Comparison of ENCODE assay signal across 8 cellular contexts in the genomic region with DNA sequence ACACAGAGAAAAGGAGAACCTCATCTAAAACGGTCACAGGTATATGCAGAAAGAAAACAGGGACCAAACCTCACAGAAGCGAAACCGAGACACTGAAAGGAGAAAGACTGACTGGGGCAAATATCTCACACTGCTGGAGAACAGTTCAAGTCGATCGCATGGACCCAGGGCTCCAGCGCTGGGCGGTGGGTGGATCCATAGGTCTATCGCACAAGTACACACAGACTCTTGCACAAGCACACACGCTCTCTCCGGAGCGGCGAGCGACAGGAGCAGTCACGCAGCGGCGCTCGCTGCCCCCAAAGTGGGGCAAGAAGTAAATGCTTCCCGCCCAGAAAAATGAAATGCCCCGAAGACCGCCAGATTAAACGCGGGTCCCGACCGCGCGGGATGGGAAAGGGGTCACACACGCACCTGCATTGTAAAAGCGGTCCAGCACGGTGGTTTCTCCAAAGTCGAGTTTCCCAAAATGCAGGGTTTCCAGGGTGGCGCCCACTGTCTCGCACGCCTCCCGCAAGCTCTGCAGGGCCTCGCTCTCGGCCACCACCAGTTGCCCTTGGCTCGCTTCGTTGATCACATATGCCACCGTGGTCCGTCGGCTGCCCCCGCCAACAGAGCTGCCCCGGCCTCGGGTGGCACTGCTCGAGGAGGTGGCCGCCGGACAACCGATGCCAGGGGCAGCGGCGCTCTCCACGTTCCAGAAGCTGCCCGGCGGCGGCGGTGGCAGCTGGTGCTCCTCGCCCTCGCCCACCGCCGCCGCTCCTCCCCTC. TPM values are rescaled to one million over a fixed set of nuclear protein-coding genes. Genes with fewer than 3 reads are reported as not detected.
DNase-seq lines count a peak whose midpoint lies in the region; ATAC-seq and TF ChIP-seq lines count a peak whose summit lies in the region.

No MANE protein-coding gene starts in this region.

- no peaks in the 10 kb centered on the region for H3K36me3 ChIP-seq in left lung

- no peaks in the 10 kb centered on the region for H3K9me3 ChIP-seq in left lung

- H3K27ac ChIP-seq in left lung: peak overlapping the region; percentile 96 to 99

- TF ChIP-seq CTCF in left lung (IDR thresholded peaks at IDR 0.05): no peak

- H3K4me1 ChIP-seq in left lung: peaks cover 6 to 55% of the 10 kb centered on the region in 2 donors

- H3K27me3 ChIP-seq in left lung: no peaks in the 10 kb centered on the region

- intact Hi-C loops in left lung (cut with DNase I): loop anchor here in 1 of 2 donors (2.0 to 10.0 kb wide), 2 partner anchors 147 to 187 kb away; no protein-coding TSS in a partner anchor

- DNase-seq in NCI-H1436 (lab: John Stamatoyannopoulos, UW) (peak; percentile 20), NCI-H1436 treated with DMSO at 0.1 percent for 48 hours (lab: John Stamatoyannopoulos, UW) (no peak), NCI-H1417 (lab: John Stamatoyannopoulos, UW) (peak; percentile 20 to 93 (median 89)), cerebellum (ENCODE audit: low spot score) (peak; percentile 44), left lung (peak; percentile 84 to 91)
- DNase-seq in stimulated activated CD4-positive, alpha-beta T cell treated with anti-CD3 and anti-CD28 coated beads, Interleukin-2, amount 100 ng/mL, for 48 hours: peak; percentile 40 to 43

- ATAC-seq in HG02588 (IDR thresholded peaks at IDR 0.05; ENCODE audit: unreplicated experiment) (peak; percentile 33), left lung (peak; percentile 54)
- ATAC-seq in activated CD4-positive, CD25-positive, alpha-beta regulatory T cell treated with anti-CD3 and anti-CD28 coated beads, Interleukin-2, amount 50 U/mL, for 24 hours: peak; percentile 2 to 8

- H3K4me3 ChIP-seq in left lung: peak overlapping the region; percentile 86 to 91

RNA-seq across cellular contexts. Expression of a gene that starts 0.8 kb away (rescaled TPM):
- total RNA-seq in cerebellum: 12.5 TPM
- total RNA-seq in left lung: 10 to 100 TPM; 20.9 to 27.7 TPM

RNA-seq across cellular contexts. Expression of a gene that starts 30.9 kb away (rescaled TPM):
- total RNA-seq in cerebellum: 7.0 TPM
- 1 to 10 TPM; 6.8 to 8.2 TPM for total RNA-seq in left lung
